In the genomic region with DNA sequence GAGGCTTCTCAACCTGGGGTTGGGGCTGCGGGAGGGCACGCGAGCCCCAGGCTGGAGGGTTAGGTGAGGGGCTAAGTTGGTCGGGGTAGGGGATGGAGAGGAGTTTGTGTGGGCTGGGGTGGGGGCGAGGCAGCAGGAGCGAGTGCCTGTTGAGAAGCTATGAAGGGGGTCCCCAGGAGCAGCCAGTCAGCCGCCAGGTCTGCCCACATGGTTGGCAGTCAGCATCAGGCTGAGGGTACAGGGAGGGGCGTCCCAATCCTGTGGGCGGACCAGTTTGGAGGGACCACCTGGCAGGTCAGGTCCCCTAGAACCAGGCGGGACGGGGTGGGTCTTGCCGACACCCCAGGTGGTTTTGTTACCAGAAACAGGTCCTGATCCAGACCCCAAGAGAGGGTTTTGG, we compare ENCODE assay signal across 1 cellular context.
TF ChIP-seq lines count a peak whose summit lies in the region.

No MANE protein-coding gene starts in this region.

TF ChIP-seq in SK-N-SH, 30 proteins besides CTCF, POLR2A, EP300 and RAD21:
- TF ChIP-seq, protein P1, sequence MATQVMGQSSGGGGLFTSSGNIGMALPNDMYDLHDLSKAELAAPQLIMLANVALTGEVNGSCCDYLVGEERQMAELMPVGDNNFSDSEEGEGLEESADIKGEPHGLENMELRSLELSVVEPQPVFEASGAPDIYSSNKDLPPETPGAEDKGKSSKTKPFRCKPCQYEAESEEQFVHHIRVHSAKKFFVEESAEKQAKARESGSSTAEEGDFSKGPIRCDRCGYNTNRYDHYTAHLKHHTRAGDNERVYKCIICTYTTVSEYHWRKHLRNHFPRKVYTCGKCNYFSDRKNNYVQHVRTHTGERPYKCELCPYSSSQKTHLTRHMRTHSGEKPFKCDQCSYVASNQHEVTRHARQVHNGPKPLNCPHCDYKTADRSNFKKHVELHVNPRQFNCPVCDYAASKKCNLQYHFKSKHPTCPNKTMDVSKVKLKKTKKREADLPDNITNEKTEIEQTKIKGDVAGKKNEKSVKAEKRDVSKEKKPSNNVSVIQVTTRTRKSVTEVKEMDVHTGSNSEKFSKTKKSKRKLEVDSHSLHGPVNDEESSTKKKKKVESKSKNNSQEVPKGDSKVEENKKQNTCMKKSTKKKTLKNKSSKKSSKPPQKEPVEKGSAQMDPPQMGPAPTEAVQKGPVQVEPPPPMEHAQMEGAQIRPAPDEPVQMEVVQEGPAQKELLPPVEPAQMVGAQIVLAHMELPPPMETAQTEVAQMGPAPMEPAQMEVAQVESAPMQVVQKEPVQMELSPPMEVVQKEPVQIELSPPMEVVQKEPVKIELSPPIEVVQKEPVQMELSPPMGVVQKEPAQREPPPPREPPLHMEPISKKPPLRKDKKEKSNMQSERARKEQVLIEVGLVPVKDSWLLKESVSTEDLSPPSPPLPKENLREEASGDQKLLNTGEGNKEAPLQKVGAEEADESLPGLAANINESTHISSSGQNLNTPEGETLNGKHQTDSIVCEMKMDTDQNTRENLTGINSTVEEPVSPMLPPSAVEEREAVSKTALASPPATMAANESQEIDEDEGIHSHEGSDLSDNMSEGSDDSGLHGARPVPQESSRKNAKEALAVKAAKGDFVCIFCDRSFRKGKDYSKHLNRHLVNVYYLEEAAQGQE (IDR thresholded peaks at IDR 0.05; ENCODE audit: low read depth, low read length), result no peak
- no peak for TF ChIP-seq YY1 (IDR thresholded peaks at IDR 0.05; ENCODE audit: low read depth)
- no peak for TF ChIP-seq NFIC (IDR thresholded peaks at IDR 0.05; ENCODE audit: borderline replicate concordance)
- TF ChIP-seq, protein P2, sequence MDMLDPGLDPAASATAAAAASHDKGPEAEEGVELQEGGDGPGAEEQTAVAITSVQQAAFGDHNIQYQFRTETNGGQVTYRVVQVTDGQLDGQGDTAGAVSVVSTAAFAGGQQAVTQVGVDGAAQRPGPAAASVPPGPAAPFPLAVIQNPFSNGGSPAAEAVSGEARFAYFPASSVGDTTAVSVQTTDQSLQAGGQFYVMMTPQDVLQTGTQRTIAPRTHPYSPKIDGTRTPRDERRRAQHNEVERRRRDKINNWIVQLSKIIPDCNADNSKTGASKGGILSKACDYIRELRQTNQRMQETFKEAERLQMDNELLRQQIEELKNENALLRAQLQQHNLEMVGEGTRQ (IDR thresholded peaks at IDR 0.05; ENCODE audit: borderline replicate concordance, low read depth, low read length), result no peak
- no peak for TF ChIP-seq FOXJ3 (CRISPR knock-in tag; IDR thresholded peaks at IDR 0.05)
- no peak for TF ChIP-seq TEAD4 (IDR thresholded peaks at IDR 0.05; ENCODE audit: borderline replicate concordance, insufficient read depth)
